Comparison of ENCODE assay signal across 34 cellular contexts in genomic region chr11:114745150-114745671, GRCh38.
"Had no signal": no experiment of that assay in that cellular context is flagged by ENCODE, and none has a peak within 500 bp of the region (broad histone marks: within the 10 kb centered on the region; RNA-seq: fewer than 3 reads in every experiment).

No MANE protein-coding gene starts in this region.

- FAIRE-seq: astrocyte, bronchial epithelial cell had no signal

- H3K27me3 Mint-ChIP-seq: activated B cell treated with CpG ODN at 0.5 μM for 24 hours; dendritic cell treated with granulocyte-macrophage colony-stimulating factor and Interleukin-4, amounts not matched to agents 40 ng/mL and 50 ng/mL, for 4 days had no signal

- H3K4me3 ChIP-seq: coronary artery, dorsolateral prefrontal cortex, heart left ventricle had no signal

- H3K9me3 Mint-ChIP-seq: activated CD4-positive, alpha-beta T cell treated with anti-CD3 and anti-CD28 coated beads, Interleukin-2, amount 10 ng/mL, durations not matched to agents 7 days and 5 days; dendritic cell treated with granulocyte-macrophage colony-stimulating factor and Interleukin-4, amounts not matched to agents 40 ng/mL and 50 ng/mL, for 4 days; endodermal cell; T-helper 2 cell treated with Interferon-gamma antibody and Interleukin-4, amounts not matched to agents 5 μg/mL and 100 μg/mL, for 36 hours had no signal

- DNase-seq: activated B cell treated with CpG ODN at 0.5 μM for 24 hours; activated CD4-positive, alpha-beta T cell treated with anti-CD3 and anti-CD28 coated beads for 36 hours; activated CD4-positive, alpha-beta T cell treated with anti-CD3 and anti-CD28 coated beads, Interleukin-2, amount 10 ng/mL, durations not matched to agents 7 days and 5 days; activated CD4-positive, alpha-beta T cell treated with anti-CD3 and anti-CD28 coated beads, Interleukin-2, amount 50 U/mL, for 4 hours; activated CD4-positive, CD25-positive, alpha-beta regulatory T cell treated with anti-CD3 and anti-CD28 coated beads, Interleukin-2, amount 50 U/mL, for 72 hours; activated CD8-positive, alpha-beta memory T cell treated with anti-CD3 and anti-CD28 coated beads for 24 hours; activated CD8-positive, alpha-beta T cell treated with anti-CD3 and anti-CD28 coated beads for 36 hours; activated effector memory CD4-positive, alpha-beta T cell treated with Interleukin-2 at 50 U/mL for 16 hours; activated gamma-delta T cell treated with Interleukin-2 at 50 U/mL for 16 hours; activated naive CD4-positive, alpha-beta T cell treated with anti-CD3 and anti-CD28 coated beads, Interleukin-2, amount 50 U/mL, for 16 hours; activated naive CD4-positive, alpha-beta T cell treated with Interleukin-2 at 50 U/mL for 16 hours; activated T-cell treated with anti-CD3 and anti-CD28 coated beads, Interleukin-2, amount 50 U/mL, for 4 hours; amniotic stem cell; anterior cingulate cortex; brain microvascular endothelial cell; dorsolateral prefrontal cortex; effector memory CD4-positive, alpha-beta T cell; endodermal cell; foreskin fibroblast; glutamatergic neuron; heart left ventricle; T-helper 1 cell; T-helper 17 cell; T1000; WERI-Rb-1 had no signal

- ATAC-seq: activated CD4-positive, alpha-beta T cell treated with anti-CD3 and anti-CD28 coated beads for 36 hours; activated CD8-positive, alpha-beta T cell treated with anti-CD3 and anti-CD28 coated beads for 36 hours; activated T-cell treated with anti-CD3 and anti-CD28 coated beads, Interleukin-2, amount 50 U/mL, for 4 hours; activated T-helper 17 cell treated with anti-CD3 and anti-CD28 coated beads, Interleukin-2, amount 50 U/mL, for 72 hours; esophagus mucosa; heart left ventricle; T-helper 17 cell had no signal

- H3K27ac Mint-ChIP-seq: activated B cell treated with CpG ODN at 0.5 μM for 24 hours; activated CD4-positive, alpha-beta T cell treated with anti-CD3 and anti-CD28 coated beads for 36 hours; activated CD4-positive, alpha-beta T cell treated with anti-CD3 and anti-CD28 coated beads, Interleukin-2, amount 10 ng/mL, durations not matched to agents 7 days and 5 days; activated CD8-positive, alpha-beta T cell treated with anti-CD3 and anti-CD28 coated beads for 36 hours; activated naive CD8-positive, alpha-beta T cell; activated T-helper 17 cell treated with anti-CD3 and anti-CD28 coated beads, Interleukin-2, amount 50 U/mL, for 72 hours; dendritic cell treated with granulocyte-macrophage colony-stimulating factor and Interleukin-4, amounts not matched to agents 40 ng/mL and 50 ng/mL, for 4 days; endodermal cell; T-helper 17 cell; T-helper 2 cell treated with Interferon-gamma antibody and Interleukin-4, amounts not matched to agents 5 μg/mL and 100 μg/mL, for 36 hours had no signal

- H3K4me3 Mint-ChIP-seq: activated B cell treated with CpG ODN at 0.5 μM for 24 hours; activated CD4-positive, alpha-beta T cell treated with anti-CD3 and anti-CD28 coated beads for 36 hours; activated CD4-positive, alpha-beta T cell treated with anti-CD3 and anti-CD28 coated beads, Interleukin-2, amount 10 ng/mL, durations not matched to agents 7 days and 5 days; activated CD8-positive, alpha-beta T cell treated with anti-CD3 and anti-CD28 coated beads for 36 hours; activated naive CD8-positive, alpha-beta T cell; activated T-cell treated with anti-CD3 and anti-CD28 coated beads, Interleukin-2, amount 50 U/mL, for 4 hours; activated T-helper 17 cell treated with anti-CD3 and anti-CD28 coated beads, Interleukin-2, amount 50 U/mL, for 72 hours; central memory CD8-positive, alpha-beta T cell; dendritic cell treated with granulocyte-macrophage colony-stimulating factor and Interleukin-4, amounts not matched to agents 40 ng/mL and 50 ng/mL, for 4 days; endodermal cell; T-helper 17 cell; T-helper 2 cell treated with Interferon-gamma antibody and Interleukin-4, amounts not matched to agents 5 μg/mL and 100 μg/mL, for 36 hours had no signal

- H3K4me1 Mint-ChIP-seq: activated B cell treated with CpG ODN at 0.5 μM for 24 hours; activated CD4-positive, alpha-beta T cell treated with anti-CD3 and anti-CD28 coated beads for 36 hours; activated CD4-positive, alpha-beta T cell treated with anti-CD3 and anti-CD28 coated beads, Interleukin-2, amount 10 ng/mL, durations not matched to agents 7 days and 5 days; activated T-helper 17 cell treated with anti-CD3 and anti-CD28 coated beads, Interleukin-2, amount 50 U/mL, for 72 hours; central memory CD8-positive, alpha-beta T cell; endodermal cell; T-helper 17 cell had no signal

- H3K27ac ChIP-seq: brain microvascular endothelial cell, coronary artery, dorsolateral prefrontal cortex, heart left ventricle, WERI-Rb-1 had no signal

- H3K36me3 Mint-ChIP-seq: activated naive CD8-positive, alpha-beta T cell had no signal

- H3K27me3 ChIP-seq: brain microvascular endothelial cell had no signal

- H3K4me1 ChIP-seq: heart left ventricle had no signal

- H3K36me3 ChIP-seq: brain microvascular endothelial cell, heart left ventricle, WERI-Rb-1 had no signal
